ENCODE assay signal across 1 cellular context in genomic region chr2:183125659-183126341, GRCh38.
TF ChIP-seq lines count a peak whose summit lies in the region.

No MANE protein-coding gene starts in this region.

TF ChIP-seq in K562, 482 proteins besides CTCF, POLR2A, EP300 and RAD21 (continued from another document and continues in another):
- peak in 2 of 3 experiments; percentile 54 to 71 for TF ChIP-seq YY1 (IDR thresholded peaks at IDR 0.05; ENCODE audit: borderline replicate concordance in 1 of 3, control insufficient read depth in 1 of 3, extremely low read depth in 1 of 3, insufficient read depth in 3 of 3, insufficient read length in 1 of 3, insufficient replicate concordance in 2 of 3, low read depth in 1 of 3, low read length in 2 of 3)
- no peak for TF ChIP-seq ZNF263 (CRISPR knock-in tag; IDR thresholded peaks at IDR 0.05; ENCODE audit: borderline replicate concordance)
- 0 out of 2 replicates have a peak, but pooled peaks have one; percentile 49 for TF ChIP-seq SMARCA4 (IDR thresholded peaks at IDR 0.05)
- 0 out of 2 replicates have a peak, but pooled peaks have one; percentile 19 for TF ChIP-seq SP1 (CRISPR knock-in tag; IDR thresholded peaks at IDR 0.05)
- TF ChIP-seq ETV5 (CRISPR knock-in tag; IDR thresholded peaks at IDR 0.05; ENCODE audit: low read depth): no peak
- TF ChIP-seq HDAC1 (IDR thresholded peaks at IDR 0.05): peak; percentile 56 to 90; a peak in 3 of 4 replicates
- no peak for TF ChIP-seq PRPF4 (IDR thresholded peaks at IDR 0.05; ENCODE audit: insufficient read depth, low read depth, low read length, poor library complexity, severe bottlenecking)
- TF ChIP-seq PTBP1 (IDR thresholded peaks at IDR 0.05; ENCODE audit: low read depth, low read length): no peak
- peak; percentile 30 for TF ChIP-seq TAF1 (IDR thresholded peaks at IDR 0.05; ENCODE audit: control insufficient read depth, extremely low read depth, insufficient read depth, low read length, severe bottlenecking)
- TF ChIP-seq, protein P1, sequence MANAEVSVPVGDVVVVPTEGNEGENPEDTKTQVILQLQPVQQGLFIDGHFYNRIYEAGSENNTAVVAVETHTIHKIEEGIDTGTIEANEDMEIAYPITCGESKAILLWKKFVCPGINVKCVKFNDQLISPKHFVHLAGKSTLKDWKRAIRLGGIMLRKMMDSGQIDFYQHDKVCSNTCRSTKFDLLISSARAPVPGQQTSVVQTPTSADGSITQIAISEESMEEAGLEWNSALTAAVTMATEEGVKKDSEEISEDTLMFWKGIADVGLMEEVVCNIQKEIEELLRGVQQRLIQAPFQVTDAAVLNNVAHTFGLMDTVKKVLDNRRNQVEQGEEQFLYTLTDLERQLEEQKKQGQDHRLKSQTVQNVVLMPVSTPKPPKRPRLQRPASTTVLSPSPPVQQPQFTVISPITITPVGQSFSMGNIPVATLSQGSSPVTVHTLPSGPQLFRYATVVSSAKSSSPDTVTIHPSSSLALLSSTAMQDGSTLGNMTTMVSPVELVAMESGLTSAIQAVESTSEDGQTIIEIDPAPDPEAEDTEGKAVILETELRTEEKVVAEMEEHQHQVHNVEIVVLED (CRISPR knock-in tag; IDR thresholded peaks at IDR 0.05): no peak
- 0 out of 4 replicates have a peak, but pooled peaks of 1 of the 2 experiments have one; percentile 27 for TF ChIP-seq ETV6 (IDR thresholded peaks at IDR 0.05; ENCODE audit: borderline replicate concordance in 1 of 2, low read depth in 2 of 2, low read length in 1 of 2)
- no peak for TF ChIP-seq ETV6 (CRISPR knock-in tag; IDR thresholded peaks at IDR 0.05; ENCODE audit: borderline replicate concordance)
- no peak for TF ChIP-seq FOXO4 (CRISPR knock-in tag; IDR thresholded peaks at IDR 0.05)
- TF ChIP-seq ZNF696 (CRISPR knock-in tag; conservative IDR thresholded peaks at IDR 0.05): no peak
- no peak for TF ChIP-seq CHD7 (IDR thresholded peaks at IDR 0.05; ENCODE audit: low read depth, low read length)
- no peak for TF ChIP-seq MECOM (CRISPR knock-in tag; IDR thresholded peaks at IDR 0.05)
- no peak for TF ChIP-seq CGGBP1 (CRISPR knock-in tag; IDR thresholded peaks at IDR 0.05)
- TF ChIP-seq STAG1 (CRISPR knock-in tag; IDR thresholded peaks at IDR 0.05; ENCODE audit: borderline replicate concordance): no peak
- peak; percentile 21 to 42; a peak in 2 of 4 replicates for TF ChIP-seq SIN3A (IDR thresholded peaks at IDR 0.05; ENCODE audit: borderline replicate concordance in 2 of 2, control insufficient read depth in 1 of 2, low read depth in 2 of 2, low read length in 2 of 2)
- peak in 1 of 2 experiments; percentile 69; a peak in 1 of 4 replicates for TF ChIP-seq CSDE1 (IDR thresholded peaks at IDR 0.05)
- TF ChIP-seq, protein P2, sequence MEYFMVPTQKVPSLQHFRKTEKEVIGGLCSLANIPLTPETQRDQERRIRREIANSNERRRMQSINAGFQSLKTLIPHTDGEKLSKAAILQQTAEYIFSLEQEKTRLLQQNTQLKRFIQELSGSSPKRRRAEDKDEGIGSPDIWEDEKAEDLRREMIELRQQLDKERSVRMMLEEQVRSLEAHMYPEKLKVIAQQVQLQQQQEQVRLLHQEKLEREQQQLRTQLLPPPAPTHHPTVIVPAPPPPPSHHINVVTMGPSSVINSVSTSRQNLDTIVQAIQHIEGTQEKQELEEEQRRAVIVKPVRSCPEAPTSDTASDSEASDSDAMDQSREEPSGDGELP (CRISPR knock-in tag; IDR thresholded peaks at IDR 0.05; ENCODE audit: borderline replicate concordance): peak; percentile 68
- TF ChIP-seq RCOR1 (IDR thresholded peaks at IDR 0.05; ENCODE audit: borderline replicate concordance in 1 of 2, low read depth in 2 of 2, low read length in 2 of 2): 0 out of 4 replicates have a peak, but pooled peaks of 1 of the 2 experiments have one; percentile 4
- TF ChIP-seq ZBTB2 (IDR thresholded peaks at IDR 0.05): 0 out of 2 replicates have a peak, but pooled peaks have one; percentile 40
- TF ChIP-seq HNRNPLL (IDR thresholded peaks at IDR 0.05; ENCODE audit: low read depth, low read length, poor library complexity, severe bottlenecking): peak; percentile 27
- TF ChIP-seq NBN (IDR thresholded peaks at IDR 0.05; ENCODE audit: low read depth): peak; percentile 46
- TF ChIP-seq TFE3 (CRISPR knock-in tag; IDR thresholded peaks at IDR 0.05): no peak
- no peak for TF ChIP-seq ZBTB1 (CRISPR knock-in tag; IDR thresholded peaks at IDR 0.05; ENCODE audit: borderline replicate concordance, low read depth)
- TF ChIP-seq ETS2 (tag; IDR thresholded peaks at IDR 0.05; ENCODE audit: borderline replicate concordance, poor library complexity, severe bottlenecking): no peak
- TF ChIP-seq KLF16 (IDR thresholded peaks at IDR 0.05): no peak
- TF ChIP-seq XRCC4 (IDR thresholded peaks at IDR 0.05; ENCODE audit: extremely low read depth, insufficient read depth, insufficient read length): no peak
- TF ChIP-seq NKRF (IDR thresholded peaks at IDR 0.05; ENCODE audit: borderline replicate concordance): peak; percentile 77
- 0 out of 2 replicates have a peak, but pooled peaks have one; percentile 37 for TF ChIP-seq HDGF (IDR thresholded peaks at IDR 0.05)
- TF ChIP-seq POU5F1 (IDR thresholded peaks at IDR 0.05; ENCODE audit: borderline replicate concordance, low read depth, low read length, partially characterized antibody): no peak
